In the genomic region with DNA sequence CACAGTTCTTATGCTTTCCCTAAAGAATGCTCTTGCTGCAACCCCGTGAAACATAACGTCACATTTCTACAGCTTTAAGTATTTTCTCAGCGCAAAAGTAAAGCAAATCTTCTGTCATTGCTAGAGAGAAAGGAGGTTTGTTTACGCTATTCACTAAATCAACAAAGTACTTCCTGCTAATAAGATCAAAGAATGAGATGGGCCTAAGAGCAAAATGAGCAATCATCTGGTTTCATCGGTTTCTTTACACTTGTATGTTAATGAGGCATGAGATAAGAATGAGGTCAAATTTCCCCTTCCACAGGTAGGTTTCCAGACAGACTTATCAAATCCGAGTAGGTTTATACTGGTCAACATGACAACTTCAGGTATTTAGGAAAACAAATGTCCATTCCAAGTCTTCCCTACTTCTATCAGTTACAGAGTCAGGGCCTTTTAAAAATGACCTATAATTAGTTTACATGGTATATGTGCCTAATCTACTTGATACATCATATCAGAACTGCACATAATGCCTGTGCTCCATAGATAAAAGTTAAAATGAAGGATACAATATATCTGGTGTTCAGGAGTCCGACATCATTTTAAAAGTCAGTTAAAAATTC, we compare ENCODE assay signal across 10 cellular contexts. TPM values are rescaled to one million over a fixed set of nuclear protein-coding genes. Genes with fewer than 3 reads are reported as not detected.
A peak's percentile ranks its signal among the peaks of the same experiment; 100 is the strongest.
DNase-seq lines count a peak whose midpoint lies in the region; ATAC-seq and TF ChIP-seq lines count a peak whose summit lies in the region.
"Had no signal": no experiment of that assay in that cellular context is flagged by ENCODE, and none has a peak within 500 bp of the region (broad histone marks: within the 10 kb centered on the region; RNA-seq: fewer than 3 reads in every experiment).

No MANE protein-coding gene starts in this region.

- peaks cover 100% of the 10 kb centered on the region for H3K79me2 ChIP-seq in OCI-LY7 (ENCODE audit: insufficient read depth, low read depth, low read length)

- H3K27ac ChIP-seq in OCI-LY7 (ENCODE audit: low read depth, low read length, poor library complexity, severe bottlenecking) (no peak overlapping the region), left lung (peak overlapping the region; percentile 29 to 34)

- H3K9me2 ChIP-seq in OCI-LY7 (ENCODE audit: insufficient read depth, low read length): no peaks in the 10 kb centered on the region

- peaks cover 9% of the 10 kb centered on the region for H3K4me1 Mint-ChIP-seq in osteocyte (ENCODE audit: unreplicated experiment)

- H3K9me3 ChIP-seq in OCI-LY7 (ENCODE audit: low read length) (no peaks in the 10 kb centered on the region; the same call in 1 of the 2 replicates), left lung (no peaks in the 10 kb centered on the region)

- peak; percentile 33 for ATAC-seq in GM18505 (IDR thresholded peaks at IDR 0.05; ENCODE audit: unreplicated experiment)
- peak; percentile 43 for ATAC-seq in HG02938 (IDR thresholded peaks at IDR 0.05; ENCODE audit: unreplicated experiment)
- ATAC-seq in left lung: peak; percentile 56
- ATAC-seq in GM18519 (IDR thresholded peaks at IDR 0.05; ENCODE audit: low FRiP score, unreplicated experiment): no peak

- no peak for TF ChIP-seq CTCF in OCI-LY7 (conservative IDR thresholded peaks at IDR 0.05; ENCODE audit: low read length)
- TF ChIP-seq CTCF in left lung (IDR thresholded peaks at IDR 0.05): no peak
- no peak for TF ChIP-seq CTCF in osteocyte (IDR thresholded peaks at IDR 0.05)

- no peaks in the 10 kb centered on the region for H3K27me3 Mint-ChIP-seq in osteocyte (ENCODE audit: unreplicated experiment)

- intact Hi-C loops in OCI-LY7 (cut with micrococcal nuclease; ENCODE audit: unreplicated experiment) (no loop called here), left lung (cut with DNase I) (no loop called here), posterior cingulate gyrus (cut with DNase I) (no loop called here)

- no peak for TF ChIP-seq POLR2A in GM18505 (IDR thresholded peaks at IDR 0.05; ENCODE audit: borderline replicate concordance, extremely low read depth, insufficient read depth, insufficient read length)

- DNase-seq in OCI-LY7 (ENCODE audit: low spot score): no peak
- no peak for DNase-seq in left lung
- DNase-seq in mesenteric fat pad (ENCODE audit: low spot score): no peak
- no peak for DNase-seq in posterior cingulate gyrus
- no peak for DNase-seq in osteocyte (ENCODE audit: extremely low spot score, unreplicated experiment)
- DNase-seq: NCI-H446 had no signal

- no peaks in the 10 kb centered on the region for H3K9me3 Mint-ChIP-seq in osteocyte (ENCODE audit: unreplicated experiment)
- H3K9me3 Mint-ChIP-seq: activated T-helper 1 cell treated with anti-CD3 and anti-CD28 coated beads, Interleukin-12 subunit alpha, Interleukin-12 subunit beta, Interleukin-2, Interleukin-4 antibody, amounts not matched to agents 30 ng/mL and 10 ng/mL and 1 ng/mL, durations not matched to agents 14 hours and 24 hours and 36 hours had no signal

- H3K4me3 ChIP-seq in OCI-LY7 (ENCODE audit: low read depth, low read length, poor library complexity, severe bottlenecking) (peak overlapping the region; percentile 35), left lung (no peak overlapping the region)

- CTCF ChIA-PET in OCI-LY7 (lab: Charles Lee; ENCODE audit: unreplicated experiment): no interaction called here

- H3K4me3 Mint-ChIP-seq in osteocyte (ENCODE audit: unreplicated experiment): no peak overlapping the region
- H3K4me3 Mint-ChIP-seq: activated T-helper 1 cell treated with anti-CD3 and anti-CD28 coated beads, Interleukin-12 subunit alpha, Interleukin-12 subunit beta, Interleukin-2, Interleukin-4 antibody, amounts not matched to agents 30 ng/mL and 10 ng/mL and 1 ng/mL, durations not matched to agents 14 hours and 24 hours and 36 hours had no signal

- H3K36me3 Mint-ChIP-seq in osteocyte (ENCODE audit: unreplicated experiment): no peaks in the 10 kb centered on the region

- no peak overlapping the region for H2AFZ ChIP-seq in OCI-LY7 (ENCODE audit: low read length)

- H3K4me1 ChIP-seq in OCI-LY7 (ENCODE audit: insufficient read depth, low read length, poor library complexity, severe bottlenecking) (peaks cover 86% of the 10 kb centered on the region), left lung (peaks cover 0 to 21% of the 10 kb centered on the region in 2 donors)

- H3K36me3 ChIP-seq in OCI-LY7 (ENCODE audit: insufficient read depth, low read length) (peaks cover 29% of the 10 kb centered on the region), left lung (no peaks in the 10 kb centered on the region)

- BruUV-seq in OCI-LY7 (replicated peaks; lab: Mats Ljungman, UMichigan): no TSS peak

- no peaks in the 10 kb centered on the region for H3K27me3 ChIP-seq in left lung

- peaks cover 40% of the 10 kb centered on the region for H4K20me1 ChIP-seq in OCI-LY7 (ENCODE audit: insufficient read depth, low read length)

- H3K4me2 ChIP-seq in OCI-LY7 (ENCODE audit: low read length): peak overlapping the region; percentile 100

- POLR2A ChIA-PET in OCI-LY7 (lab: Charles Lee): interaction anchor here (0.9 to 4.2 kb wide), 6 partner anchors 9 to 82 kb away, joined by 3 to 18 read pairs (median 5); no protein-coding TSS in a partner anchor

- no peak overlapping the region for H3K27ac Mint-ChIP-seq in osteocyte (ENCODE audit: unreplicated experiment)
- H3K27ac Mint-ChIP-seq: activated T-helper 1 cell treated with anti-CD3 and anti-CD28 coated beads, Interleukin-12 subunit alpha, Interleukin-12 subunit beta, Interleukin-2, Interleukin-4 antibody, amounts not matched to agents 30 ng/mL and 10 ng/mL and 1 ng/mL, durations not matched to agents 14 hours and 24 hours and 36 hours had no signal

RNA-seq across cellular contexts. Expression of gene USP6NL, which starts 8.4 kb away (rescaled TPM):
- 33.7 and 41.7 TPM in 2 replicates for total RNA-seq in OCI-LY7 (2014; rRNA removed; shearing (Covaris generic))
- total RNA-seq in OCI-LY7 (2022): 59.7 and 62.0 TPM in 2 replicates
- 10 to 100 TPM; 16.0 to 18.5 TPM for total RNA-seq in left lung
- 18.6 TPM for total RNA-seq in mesenteric fat pad
- 13.8 and 17.0 TPM in 2 replicates for total RNA-seq in osteocyte
